In genomic region chr20:18794428-18794787, GRCh38 we compare ENCODE assay signal across 8 cellular contexts. TPM values are rescaled to one million over a fixed set of nuclear protein-coding genes. Genes with fewer than 3 reads are reported as not detected.
A peak's percentile ranks its signal among the peaks of the same experiment; 100 is the strongest.
DNase-seq lines count a peak whose midpoint lies in the region; ATAC-seq, FAIRE-seq and TF ChIP-seq lines count a peak whose summit lies in the region.

No MANE protein-coding gene starts in this region.

- no peak for FAIRE-seq in bronchial epithelial cell (lab: Jason Lieb, UNC)
- FAIRE-seq in GM19239 (lab: Jason Lieb, UNC) = no peak

- ATAC-seq in HG03280 (IDR thresholded peaks at IDR 0.05; ENCODE audit: unreplicated experiment) = peak; percentile 1
- ATAC-seq in HG03469 (IDR thresholded peaks at IDR 0.05; ENCODE audit: unreplicated experiment) = no peak
- no peak for ATAC-seq in HG02571 (IDR thresholded peaks at IDR 0.05; ENCODE audit: unreplicated experiment)

- H3K36me3 ChIP-seq in ACC112 (ENCODE audit: insufficient read depth, low read length) (no peaks in the 10 kb centered on the region), bronchial epithelial cell (ENCODE audit: control insufficient read depth, insufficient read depth, low read length) (no peaks in the 10 kb centered on the region), mucosa of rectum (ENCODE audit: control insufficient read depth in 2 of 2, insufficient read depth in 2 of 2, low read length in 2 of 2) (no peaks in the 10 kb centered on the region)

- TF ChIP-seq CTCF in bronchial epithelial cell (IDR thresholded peaks at IDR 0.05; ENCODE audit: insufficient read depth, low read length, severe bottlenecking) = no peak

- peaks cover 3% of the 10 kb centered on the region for H3K4me1 ChIP-seq in ACC112 (ENCODE audit: control insufficient read depth, insufficient read depth, low read length, unreplicated experiment)
- peaks cover 2 to 5% of the 10 kb centered on the region in 2 donors for H3K4me1 ChIP-seq in mucosa of rectum (ENCODE audit: control insufficient read depth in 2 of 2, insufficient read depth in 2 of 2, low read length in 2 of 2)

- peak overlapping the region; percentile 33; the same call in 1 of the 2 replicates for H3K27ac ChIP-seq in ACC112 (ENCODE audit: low read depth, low read length)
- peak overlapping the region; percentile 84 to 87 for H3K27ac ChIP-seq in mucosa of rectum (ENCODE audit: low read depth in 2 of 2, low read length in 2 of 2)

- peaks cover 25% of the 10 kb centered on the region for H3K27me3 ChIP-seq in ACC112 (ENCODE audit: insufficient read depth, low read length)
- no peaks in the 10 kb centered on the region for H3K27me3 ChIP-seq in bronchial epithelial cell (ENCODE audit: control insufficient read depth, insufficient read depth, low read length)
- no peaks in the 10 kb centered on the region for H3K27me3 ChIP-seq in mucosa of rectum (ENCODE audit: control insufficient read depth in 2 of 2, insufficient read depth in 2 of 2, low read length in 2 of 2)

- H2AFZ ChIP-seq in ACC112 (ENCODE audit: low read length, unreplicated experiment) = peak overlapping the region; percentile 86

- no peaks in the 10 kb centered on the region for H3K79me2 ChIP-seq in ACC112 (ENCODE audit: control insufficient read depth, insufficient read depth, low read length, unreplicated experiment)

- H3K9me3 ChIP-seq in mucosa of rectum (ENCODE audit: control insufficient read depth in 2 of 2, low read length in 2 of 2) = no peaks in the 10 kb centered on the region

- H3K4me3 ChIP-seq in ACC112 (ENCODE audit: low read depth, low read length) (peak overlapping the region; percentile 88), bronchial epithelial cell (ENCODE audit: low read depth, low read length) (peak overlapping the region; percentile 52), mucosa of rectum (ENCODE audit: low read length in 2 of 2) (peak overlapping the region; percentile 85 to 97)

- DNase-seq in bronchial epithelial cell (ENCODE audit: low read depth) = no peak
- DNase-seq in GM19239 (ENCODE audit: insufficient read length, low spot score) = no peak
- no peak for DNase-seq in activated CD4-positive, alpha-beta T cell treated with anti-CD3 and anti-CD28 coated beads for 1 hour

- peak overlapping the region; percentile 82 to 88 for H3K9ac ChIP-seq in mucosa of rectum (ENCODE audit: low read depth in 1 of 2, low read length in 2 of 2)

RNA-seq across cellular contexts. Expression of gene SCP2D1, which starts 19.2 kb away (rescaled TPM):
- not detected in 2 replicates for total RNA-seq in bronchial epithelial cell
